8 cellular contexts compared by ENCODE assay signal in the genomic region with DNA sequence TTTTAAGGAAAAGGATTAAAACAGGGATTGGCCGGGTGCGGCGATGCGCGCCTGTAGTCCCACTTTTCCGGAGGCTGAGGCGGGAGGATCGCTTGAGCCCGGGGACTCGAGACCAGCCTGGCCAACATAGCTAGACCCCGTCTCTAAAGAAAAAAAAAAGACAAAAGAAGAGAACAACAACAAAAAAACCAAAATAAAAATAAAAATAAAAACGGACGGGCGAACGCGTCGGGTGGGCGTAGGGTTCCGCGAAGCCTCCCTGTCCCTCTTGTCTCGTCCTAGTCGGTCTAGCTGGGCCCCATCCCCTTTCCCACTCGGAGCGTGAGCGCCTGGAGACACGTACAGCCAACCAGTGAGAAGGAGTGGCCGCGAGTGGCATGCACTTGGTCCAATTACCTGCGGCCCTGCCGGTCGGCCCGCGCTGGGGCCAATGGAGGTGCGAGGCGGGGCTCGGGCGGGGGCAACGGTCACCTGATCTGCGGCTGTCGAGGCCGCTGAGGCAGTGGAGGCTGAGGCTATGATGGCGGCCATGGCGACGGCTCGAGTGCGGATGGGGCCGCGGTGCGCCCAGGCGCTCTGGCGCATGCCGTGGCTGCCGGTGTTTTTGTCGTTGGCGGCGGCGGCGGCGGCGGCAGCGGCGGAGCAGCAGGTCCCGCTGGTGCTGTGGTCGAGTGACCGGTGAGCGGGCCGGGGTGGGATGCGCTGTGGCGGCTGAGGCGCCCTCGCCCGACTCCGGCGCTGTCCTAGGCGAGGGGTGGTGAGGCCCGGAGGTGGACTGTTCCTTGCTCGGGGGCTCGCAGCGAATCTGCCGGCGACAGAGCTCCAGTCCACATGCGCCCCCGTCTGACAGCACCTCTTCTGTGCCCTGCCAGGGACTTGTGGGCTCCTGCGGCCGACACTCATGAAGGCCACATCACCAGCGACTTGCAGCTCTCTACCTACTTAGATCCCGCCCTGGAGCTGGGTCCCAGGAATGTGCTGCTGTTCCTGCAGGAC. TPM values are rescaled to one million over a fixed set of nuclear protein-coding genes. Genes with fewer than 3 reads are reported as not detected.
DNase-seq lines count a peak whose midpoint lies in the region; ATAC-seq lines count a peak whose summit lies in the region.

A gene with protein sequence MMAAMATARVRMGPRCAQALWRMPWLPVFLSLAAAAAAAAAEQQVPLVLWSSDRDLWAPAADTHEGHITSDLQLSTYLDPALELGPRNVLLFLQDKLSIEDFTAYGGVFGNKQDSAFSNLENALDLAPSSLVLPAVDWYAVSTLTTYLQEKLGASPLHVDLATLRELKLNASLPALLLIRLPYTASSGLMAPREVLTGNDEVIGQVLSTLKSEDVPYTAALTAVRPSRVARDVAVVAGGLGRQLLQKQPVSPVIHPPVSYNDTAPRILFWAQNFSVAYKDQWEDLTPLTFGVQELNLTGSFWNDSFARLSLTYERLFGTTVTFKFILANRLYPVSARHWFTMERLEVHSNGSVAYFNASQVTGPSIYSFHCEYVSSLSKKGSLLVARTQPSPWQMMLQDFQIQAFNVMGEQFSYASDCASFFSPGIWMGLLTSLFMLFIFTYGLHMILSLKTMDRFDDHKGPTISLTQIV (plus strand): TSS at position 502 of the 996 bp plus-strand sequence. CDS start 16 bp downstream, at position 518.

- H3K36me3 ChIP-seq in endocrine pancreas (ENCODE audit: control insufficient read depth, insufficient read depth, low read length): peaks cover under 1% of the 10 kb centered on the region

- no peaks in the 10 kb centered on the region for H3K27me3 ChIP-seq in endocrine pancreas (ENCODE audit: control insufficient read depth, insufficient read depth, low read length)

- no peaks in the 10 kb centered on the region for H3K36me3 Mint-ChIP-seq in activated CD8-positive, alpha-beta memory T cell treated with anti-CD3 and anti-CD28 coated beads, Interleukin-2, amount 10 ng/mL, durations not matched to agents 7 days and 5 days

- peak within 1 kb of the TSS; percentile 74 for H3K27ac Mint-ChIP-seq in activated CD8-positive, alpha-beta memory T cell treated with anti-CD3 and anti-CD28 coated beads, Interleukin-2, amount 10 ng/mL, durations not matched to agents 7 days and 5 days

- peak within 1 kb of the TSS; percentile 45 for H3K4me3 ChIP-seq in endocrine pancreas (ENCODE audit: control insufficient read depth, insufficient read depth, low read length)

- DNase-seq in COLO668 (lab: John Stamatoyannopoulos, UW; ENCODE audit: unreplicated experiment) (peak; percentile 98), HS-5 (ENCODE audit: low read depth) (peak; percentile 54), NOMO-1 treated with DMSO at 0.1 percent for 48 hours (lab: John Stamatoyannopoulos, UW; ENCODE audit: unreplicated experiment) (peak; percentile 85), mesenteric fat pad (ENCODE audit: low spot score) (peak; percentile 96)
- peak; percentile 94 for DNase-seq in activated CD8-positive, alpha-beta memory T cell treated with anti-CD3 and anti-CD28 coated beads, Interleukin-2, amount 10 ng/mL, durations not matched to agents 7 days and 5 days
- DNase-seq in stimulated activated CD8-positive, alpha-beta memory T cell treated with anti-CD3 and anti-CD28 coated beads, Interleukin-15, amount 100 ng/mL, for 24 hours (ENCODE audit: low read depth): peak; percentile 55

- H3K4me1 ChIP-seq in endocrine pancreas (ENCODE audit: control insufficient read depth, insufficient read depth, low read length): no peaks in the 10 kb centered on the region

- H3K9me3 Mint-ChIP-seq in activated CD8-positive, alpha-beta memory T cell treated with anti-CD3 and anti-CD28 coated beads, Interleukin-2, amount 10 ng/mL, durations not matched to agents 7 days and 5 days (ENCODE audit: low read depth): no peaks in the 10 kb centered on the region

- peak within 1 kb of the TSS; percentile 74 for H3K4me3 Mint-ChIP-seq in activated CD8-positive, alpha-beta memory T cell treated with anti-CD3 and anti-CD28 coated beads, Interleukin-2, amount 10 ng/mL, durations not matched to agents 7 days and 5 days

- no peaks in the 10 kb centered on the region for H3K27me3 Mint-ChIP-seq in activated CD8-positive, alpha-beta memory T cell treated with anti-CD3 and anti-CD28 coated beads, Interleukin-2, amount 10 ng/mL, durations not matched to agents 7 days and 5 days

- no peaks in the 10 kb centered on the region for H3K9me3 ChIP-seq in endocrine pancreas (ENCODE audit: control insufficient read depth, low read length)

- peaks cover 29% of the 10 kb centered on the region for H3K4me1 Mint-ChIP-seq in activated CD8-positive, alpha-beta memory T cell treated with anti-CD3 and anti-CD28 coated beads, Interleukin-2, amount 10 ng/mL, durations not matched to agents 7 days and 5 days

- peak; percentile 77 for ATAC-seq in GM19468 (IDR thresholded peaks at IDR 0.05; ENCODE audit: extremely low read depth, unreplicated experiment)
- ATAC-seq in activated CD8-positive, alpha-beta memory T cell treated with anti-CD3 and anti-CD28 coated beads, Interleukin-2, amount 10 ng/mL, durations not matched to agents 7 days and 5 days: peak; percentile 100

- H3K9ac ChIP-seq in endocrine pancreas (ENCODE audit: control insufficient read depth, insufficient read depth, low read length): peak within 1 kb of the TSS; percentile 77

- CTCF ChIA-PET in activated CD8-positive, alpha-beta memory T cell treated with anti-CD3 and anti-CD28 coated beads, Interleukin-2, amount 10 ng/mL, durations not matched to agents 7 days and 5 days (lab: Charles Lee): interaction anchor here (0.9 to 1.2 kb wide), 6 partner anchors 14 to 108 kb away, joined by 3 to 7 read pairs (median 3); partner anchors contain the start of gene UBL4A

RNA-seq across cellular contexts. Expression of the gene that starts here (rescaled TPM):
- 10 to 100 TPM; 42.0 to 48.4 TPM for total RNA-seq in activated CD8-positive, alpha-beta memory T cell treated with anti-CD3 and anti-CD28 coated beads, Interleukin-2, amount 10 ng/mL, durations not matched to agents 7 days and 5 days
- 72.5 TPM for total RNA-seq in mesenteric fat pad

Comparison
In these comparisons a context has a peak if more than half of its experiments do, and no peak if none do; other contexts are left out.
1. Peak in every context shown above with its lines: DNase-seq, ATAC-seq and H3K4me3 ChIP-seq.